Comparison of ENCODE assay signal across 8 cellular contexts in the genomic region with DNA sequence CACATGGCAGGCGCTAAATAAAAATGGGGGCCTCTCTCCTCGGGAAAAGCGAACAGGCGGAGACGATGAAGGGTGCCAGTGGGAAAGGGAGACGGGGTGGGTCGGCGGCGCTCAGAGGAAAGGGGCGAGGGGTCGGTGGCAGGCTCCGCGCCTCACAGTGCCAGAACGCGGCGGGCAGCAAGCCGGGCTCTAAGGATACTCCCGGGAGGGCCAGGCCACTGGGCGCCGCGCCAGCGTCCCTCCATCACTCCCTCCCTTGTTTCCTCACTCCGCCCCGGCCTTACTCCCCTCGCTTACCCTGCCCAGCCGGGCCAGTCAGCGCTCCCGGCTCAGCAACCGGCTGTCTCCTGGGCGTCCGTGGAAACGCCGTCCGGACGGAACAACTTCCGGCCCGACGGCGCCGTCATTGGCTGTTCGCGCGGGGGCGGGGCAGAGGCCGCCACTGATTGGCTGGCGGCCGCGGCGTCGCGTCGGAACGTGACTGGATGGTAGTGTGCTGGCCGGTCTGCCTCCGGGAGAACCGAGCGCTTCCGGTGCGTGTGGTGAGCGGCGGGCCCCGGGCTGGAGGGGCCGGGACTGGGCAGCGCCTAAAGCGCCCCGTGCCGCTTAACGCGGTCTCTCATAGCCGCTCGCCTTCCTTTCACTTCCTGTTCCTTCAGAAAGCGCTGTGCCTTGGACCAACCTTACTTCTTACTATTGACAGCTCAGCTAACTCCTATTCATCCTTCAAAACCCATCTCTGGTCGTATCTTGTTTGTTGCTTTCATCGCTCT. TPM values are rescaled to one million over a fixed set of nuclear protein-coding genes. Genes with fewer than 3 reads are reported as not detected.
DNase-seq lines count a peak whose midpoint lies in the region; ATAC-seq and TF ChIP-seq lines count a peak whose summit lies in the region.

TSS of gene WDR25 (plus strand) at position 523 of the 773 bp plus-strand sequence.

- DNase-seq in AG08396 (ENCODE audit: low spot score) (peak; percentile 94), NCI-H226 (peak; percentile 95), WTC11 (ENCODE audit: low spot score) (peak; percentile 94), cardiac fibroblast (ENCODE audit: low read depth in 2 of 2) (peak; percentile 97 to 99), iris pigment epithelial cell (ENCODE audit: low read depth) (peak; percentile 96)
- DNase-seq in stimulated activated CD4-positive, alpha-beta T cell treated with anti-CD3 and anti-CD28 coated beads, Interleukin-12 subunit alpha, Interleukin-12 subunit beta, amount 100 ng/mL, for 24 hours (ENCODE audit: low read depth in 2 of 2), result peak; percentile 86 to 91

- ATAC-seq in GM19023 (IDR thresholded peaks at IDR 0.05; ENCODE audit: unreplicated experiment) (peak; percentile 81), HG03196 (IDR thresholded peaks at IDR 0.05; ENCODE audit: unreplicated experiment) (peak; percentile 84), WTC11 (peak; percentile 88)

- no peaks in the 10 kb centered on the region for H3K9me3 Mint-ChIP-seq in WTC11

- POLR2A ChIA-PET in WTC11 (lab: Charles Lee), result interaction anchor here (0.8 kb wide), 1 partner anchor 12 kb away, joined by 3 read pairs; no protein-coding TSS in a partner anchor

- H3K4me3 Mint-ChIP-seq in WTC11, result peak within 1 kb of the TSS; percentile 96

- H3K36me3 Mint-ChIP-seq in WTC11, result peaks cover 4% of the 10 kb centered on the region; the same call in 1 of the 2 replicates

- H3K4me1 Mint-ChIP-seq in WTC11, result peaks cover 51% of the 10 kb centered on the region

- H3K27me3 Mint-ChIP-seq in WTC11 (ENCODE audit: low read depth), result no peaks in the 10 kb centered on the region

- peak within 1 kb of the TSS; percentile 98 for H3K27ac Mint-ChIP-seq in WTC11

- TF ChIP-seq CTCF in WTC11 (IDR thresholded peaks at IDR 0.05), result no peak
- no peak for TF ChIP-seq CTCF in cardiac fibroblast (IDR thresholded peaks at IDR 0.05; ENCODE audit: low read depth, low read length)

- peak within 1 kb of the TSS; percentile 77 to 78 for H3K4me3 ChIP-seq in cardiac fibroblast (replicated peaks in 1 of 2; ENCODE audit: low read depth in 2 of 2, low read length in 2 of 2)

- CTCF ChIA-PET in WTC11 (lab: Charles Lee), result no interaction called here

TF ChIP-seq in WTC11, 78 proteins besides CTCF, POLR2A, EP300 and RAD21 (continues in another document):
- TF ChIP-seq, protein P1, sequence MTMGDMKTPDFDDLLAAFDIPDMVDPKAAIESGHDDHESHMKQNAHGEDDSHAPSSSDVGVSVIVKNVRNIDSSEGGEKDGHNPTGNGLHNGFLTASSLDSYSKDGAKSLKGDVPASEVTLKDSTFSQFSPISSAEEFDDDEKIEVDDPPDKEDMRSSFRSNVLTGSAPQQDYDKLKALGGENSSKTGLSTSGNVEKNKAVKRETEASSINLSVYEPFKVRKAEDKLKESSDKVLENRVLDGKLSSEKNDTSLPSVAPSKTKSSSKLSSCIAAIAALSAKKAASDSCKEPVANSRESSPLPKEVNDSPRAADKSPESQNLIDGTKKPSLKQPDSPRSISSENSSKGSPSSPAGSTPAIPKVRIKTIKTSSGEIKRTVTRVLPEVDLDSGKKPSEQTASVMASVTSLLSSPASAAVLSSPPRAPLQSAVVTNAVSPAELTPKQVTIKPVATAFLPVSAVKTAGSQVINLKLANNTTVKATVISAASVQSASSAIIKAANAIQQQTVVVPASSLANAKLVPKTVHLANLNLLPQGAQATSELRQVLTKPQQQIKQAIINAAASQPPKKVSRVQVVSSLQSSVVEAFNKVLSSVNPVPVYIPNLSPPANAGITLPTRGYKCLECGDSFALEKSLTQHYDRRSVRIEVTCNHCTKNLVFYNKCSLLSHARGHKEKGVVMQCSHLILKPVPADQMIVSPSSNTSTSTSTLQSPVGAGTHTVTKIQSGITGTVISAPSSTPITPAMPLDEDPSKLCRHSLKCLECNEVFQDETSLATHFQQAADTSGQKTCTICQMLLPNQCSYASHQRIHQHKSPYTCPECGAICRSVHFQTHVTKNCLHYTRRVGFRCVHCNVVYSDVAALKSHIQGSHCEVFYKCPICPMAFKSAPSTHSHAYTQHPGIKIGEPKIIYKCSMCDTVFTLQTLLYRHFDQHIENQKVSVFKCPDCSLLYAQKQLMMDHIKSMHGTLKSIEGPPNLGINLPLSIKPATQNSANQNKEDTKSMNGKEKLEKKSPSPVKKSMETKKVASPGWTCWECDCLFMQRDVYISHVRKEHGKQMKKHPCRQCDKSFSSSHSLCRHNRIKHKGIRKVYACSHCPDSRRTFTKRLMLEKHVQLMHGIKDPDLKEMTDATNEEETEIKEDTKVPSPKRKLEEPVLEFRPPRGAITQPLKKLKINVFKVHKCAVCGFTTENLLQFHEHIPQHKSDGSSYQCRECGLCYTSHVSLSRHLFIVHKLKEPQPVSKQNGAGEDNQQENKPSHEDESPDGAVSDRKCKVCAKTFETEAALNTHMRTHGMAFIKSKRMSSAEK (CRISPR knock-in tag; IDR thresholded peaks at IDR 0.05; ENCODE audit: borderline replicate concordance), result no peak
- 0 out of 2 replicates have a peak, but pooled peaks have one; percentile 13 for TF ChIP-seq ESRRA (CRISPR knock-in tag; IDR thresholded peaks at IDR 0.05; ENCODE audit: borderline replicate concordance)
- 0 out of 2 replicates have a peak, but pooled peaks have one; percentile 12 for TF ChIP-seq ZNF317 (CRISPR knock-in tag; IDR thresholded peaks at IDR 0.05; ENCODE audit: borderline replicate concordance, low read depth)
- TF ChIP-seq ZNF121 (CRISPR knock-in tag; IDR thresholded peaks at IDR 0.05), result 0 out of 2 replicates have a peak, but pooled peaks have one; percentile 35
- TF ChIP-seq AR (CRISPR knock-in tag; IDR thresholded peaks at IDR 0.05), result 0 out of 2 replicates have a peak, but pooled peaks have one; percentile 12
- no peak; the same call in 1 of the 2 replicates for TF ChIP-seq EMX1 (CRISPR knock-in tag; IDR thresholded peaks at IDR 0.05)
- peak; percentile 98 for TF ChIP-seq SP1 (CRISPR knock-in tag; conservative IDR thresholded peaks at IDR 0.05)
- 0 out of 2 replicates have a peak, but pooled peaks have one; percentile 4 for TF ChIP-seq PRRX2 (CRISPR knock-in tag; IDR thresholded peaks at IDR 0.05)
- TF ChIP-seq, protein P2, sequence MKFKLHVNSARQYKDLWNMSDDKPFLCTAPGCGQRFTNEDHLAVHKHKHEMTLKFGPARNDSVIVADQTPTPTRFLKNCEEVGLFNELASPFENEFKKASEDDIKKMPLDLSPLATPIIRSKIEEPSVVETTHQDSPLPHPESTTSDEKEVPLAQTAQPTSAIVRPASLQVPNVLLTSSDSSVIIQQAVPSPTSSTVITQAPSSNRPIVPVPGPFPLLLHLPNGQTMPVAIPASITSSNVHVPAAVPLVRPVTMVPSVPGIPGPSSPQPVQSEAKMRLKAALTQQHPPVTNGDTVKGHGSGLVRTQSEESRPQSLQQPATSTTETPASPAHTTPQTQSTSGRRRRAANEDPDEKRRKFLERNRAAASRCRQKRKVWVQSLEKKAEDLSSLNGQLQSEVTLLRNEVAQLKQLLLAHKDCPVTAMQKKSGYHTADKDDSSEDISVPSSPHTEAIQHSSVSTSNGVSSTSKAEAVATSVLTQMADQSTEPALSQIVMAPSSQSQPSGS (CRISPR knock-in tag; IDR thresholded peaks at IDR 0.05; ENCODE audit: borderline replicate concordance, low read depth), result no peak
- no peak for TF ChIP-seq ZNF138 (CRISPR knock-in tag; conservative IDR thresholded peaks at IDR 0.05)
- TF ChIP-seq NFYB (CRISPR knock-in tag; conservative IDR thresholded peaks at IDR 0.05; ENCODE audit: low read depth), result peak; percentile 98
- TF ChIP-seq TCF7 (CRISPR knock-in tag; IDR thresholded peaks at IDR 0.05; ENCODE audit: low read depth), result peak; percentile 75; the same call in 1 of the 2 replicates
- TF ChIP-seq ETV6 (CRISPR knock-in tag; IDR thresholded peaks at IDR 0.05), result peak; percentile 71
- TF ChIP-seq FOXK1 (CRISPR knock-in tag; IDR thresholded peaks at IDR 0.05), result peak; percentile 96
- no peak for TF ChIP-seq SMAD4 (CRISPR knock-in tag; IDR thresholded peaks at IDR 0.05)
- TF ChIP-seq MYBL2 (CRISPR knock-in tag; IDR thresholded peaks at IDR 0.05), result peak; percentile 73; the same call in 1 of the 2 replicates
- TF ChIP-seq USF1 (CRISPR knock-in tag; IDR thresholded peaks at IDR 0.05), result peak; percentile 70

RNA-seq across cellular contexts. Expression of gene WDR25, which starts in this region (rescaled TPM):
- 7.6 to 9.0 TPM (median 8.0 TPM) in 3 replicates for total RNA-seq in WTC11 (2021)

Comparison
In these comparisons a context has a peak if more than half of its experiments do, and no peak if none do; other contexts are left out.
1. Peak in every context shown above with its lines: DNase-seq, ATAC-seq and H3K4me3 ChIP-seq.